ENCODE assay signal across 1 cellular context in genomic region chr1:33127001-33127823, GRCh38.
TF ChIP-seq lines count a peak whose summit lies in the region.

No MANE protein-coding gene starts in this region.

TF ChIP-seq in WTC11, 78 proteins besides CTCF, POLR2A, EP300 and RAD21 (continued from another document and continues in another):
- TF ChIP-seq AR (CRISPR knock-in tag; IDR thresholded peaks at IDR 0.05), result no peak
- TF ChIP-seq OVOL2 (CRISPR knock-in tag; IDR thresholded peaks at IDR 0.05; ENCODE audit: borderline replicate concordance), result no peak
- TF ChIP-seq ZNF219 (CRISPR knock-in tag; IDR thresholded peaks at IDR 0.05; ENCODE audit: borderline replicate concordance), result no peak
- no peak for TF ChIP-seq EMX1 (CRISPR knock-in tag; IDR thresholded peaks at IDR 0.05)
- no peak for TF ChIP-seq PRDM15 (CRISPR knock-in tag; IDR thresholded peaks at IDR 0.05)
- TF ChIP-seq FOXP1 (CRISPR knock-in tag; IDR thresholded peaks at IDR 0.05; ENCODE audit: borderline replicate concordance), result peak; percentile 60; the same call in 1 of the 2 replicates
- TF ChIP-seq ZNF121 (CRISPR knock-in tag; IDR thresholded peaks at IDR 0.05), result no peak
- TF ChIP-seq ZSCAN18 (CRISPR knock-in tag; IDR thresholded peaks at IDR 0.05), result no peak
- no peak for TF ChIP-seq TP53 (CRISPR knock-in tag; IDR thresholded peaks at IDR 0.05)
- TF ChIP-seq ZNF425 (CRISPR knock-in tag; conservative IDR thresholded peaks at IDR 0.05), result no peak
- TF ChIP-seq CREB1 (CRISPR knock-in tag; IDR thresholded peaks at IDR 0.05), result no peak
- TF ChIP-seq IRF2 (CRISPR knock-in tag; IDR thresholded peaks at IDR 0.05; ENCODE audit: borderline replicate concordance, low read depth), result no peak
- peak; percentile 47; the same call in 1 of the 2 replicates for TF ChIP-seq HMGXB4 (CRISPR knock-in tag; IDR thresholded peaks at IDR 0.05)
- no peak for TF ChIP-seq ATF2 (CRISPR knock-in tag; IDR thresholded peaks at IDR 0.05; ENCODE audit: borderline replicate concordance, low read depth)
- TF ChIP-seq JAZF1 (CRISPR knock-in tag; IDR thresholded peaks at IDR 0.05), result no peak
- TF ChIP-seq ZNF396 (CRISPR knock-in tag; IDR thresholded peaks at IDR 0.05; ENCODE audit: borderline replicate concordance), result no peak
- no peak; the same call in 1 of the 2 replicates for TF ChIP-seq SMAD3 (CRISPR knock-in tag; IDR thresholded peaks at IDR 0.05; ENCODE audit: borderline replicate concordance)
- no peak for TF ChIP-seq NR1H2 (CRISPR knock-in tag; IDR thresholded peaks at IDR 0.05)
- no peak for TF ChIP-seq FOXJ3 (CRISPR knock-in tag; IDR thresholded peaks at IDR 0.05; ENCODE audit: borderline replicate concordance)
- TF ChIP-seq JUN (CRISPR knock-in tag; IDR thresholded peaks at IDR 0.05), result no peak
- no peak for TF ChIP-seq NFATC4 (CRISPR knock-in tag; IDR thresholded peaks at IDR 0.05)
- no peak for TF ChIP-seq ZBTB43 (CRISPR knock-in tag; IDR thresholded peaks at IDR 0.05)
- TF ChIP-seq PREB (CRISPR knock-in tag; IDR thresholded peaks at IDR 0.05; ENCODE audit: borderline replicate concordance), result no peak
- no peak for TF ChIP-seq ZNF263 (CRISPR knock-in tag; IDR thresholded peaks at IDR 0.05; ENCODE audit: low read depth)
- peak; percentile 89 for TF ChIP-seq ETV6 (CRISPR knock-in tag; IDR thresholded peaks at IDR 0.05)
- no peak for TF ChIP-seq STAT6 (CRISPR knock-in tag; conservative IDR thresholded peaks at IDR 0.05; ENCODE audit: low read depth)
- no peak for TF ChIP-seq AFF4 (CRISPR knock-in tag; IDR thresholded peaks at IDR 0.05; ENCODE audit: borderline replicate concordance)
- no peak for TF ChIP-seq E2F1 (CRISPR knock-in tag; IDR thresholded peaks at IDR 0.05)
